ENCODE assay signal across 10 cellular contexts in genomic region chr2:100780203-100781008, GRCh38. TPM values are rescaled to one million over a fixed set of nuclear protein-coding genes. Genes with fewer than 3 reads are reported as not detected.
DNase-seq lines count a peak whose midpoint lies in the region; ATAC-seq, FAIRE-seq and TF ChIP-seq lines count a peak whose summit lies in the region.
"Had no signal": no experiment of that assay in that cellular context is flagged by ENCODE, and none has a peak within 500 bp of the region (broad histone marks: within the 10 kb centered on the region; RNA-seq: fewer than 3 reads in every experiment).

No MANE protein-coding gene starts in this region.

- H4K20me1 ChIP-seq in astrocyte (ENCODE audit: insufficient read depth, low read length) (no peaks in the 10 kb centered on the region), keratinocyte (ENCODE audit: control insufficient read depth, extremely low read depth, insufficient read depth, low read length) (no peaks in the 10 kb centered on the region)

- H3K4me2 ChIP-seq in astrocyte (ENCODE audit: low read length) (peak overlapping the region; percentile 48), keratinocyte (ENCODE audit: control insufficient read depth, extremely low read depth, insufficient read depth, low read depth, low read length) (peak overlapping the region; percentile 44)

- H2AFZ ChIP-seq in astrocyte (ENCODE audit: low read depth, low read length) = no peak overlapping the region
- H2AFZ ChIP-seq in keratinocyte (ENCODE audit: control insufficient read depth, low read length) = peak overlapping the region; percentile 22

- dilution Hi-C loops in keratinocyte (cut with MboI; ENCODE audit: extremely low pct_ligation_motif_present, low sequenced_read_pairs) = no loop called here

- H3K4me3 ChIP-seq in astrocyte (ENCODE audit: insufficient read depth, low read depth, low read length) (no peak overlapping the region), keratinocyte (ENCODE audit: control insufficient read depth in 2 of 3, extremely low read depth in 1 of 3, insufficient read depth in 2 of 3, low read depth in 1 of 3, low read length in 3 of 3) (no peak overlapping the region), upper lobe of right lung (no peak overlapping the region)

- H3K36me3 ChIP-seq in astrocyte (ENCODE audit: insufficient read depth, low read length) (no peaks in the 10 kb centered on the region), keratinocyte (ENCODE audit: control insufficient read depth in 2 of 2, extremely low read depth in 1 of 2, insufficient read depth in 2 of 2, low read length in 2 of 2) (no peaks in the 10 kb centered on the region), upper lobe of right lung (no peaks in the 10 kb centered on the region)

- H3K9ac ChIP-seq in astrocyte (ENCODE audit: low read length) (no peak overlapping the region), keratinocyte (ENCODE audit: control insufficient read depth, extremely low read depth, insufficient read depth, low read length) (no peak overlapping the region)

- H3K36me3 Mint-ChIP-seq in astrocyte (ENCODE audit: low read depth, unreplicated experiment) = no peaks in the 10 kb centered on the region

- H3K27ac ChIP-seq in astrocyte (ENCODE audit: low read depth, low read length) (no peak overlapping the region), keratinocyte (ENCODE audit: control insufficient read depth, insufficient read depth, low read length) (peak overlapping the region; percentile 68), upper lobe of right lung (peak overlapping the region; percentile 11)

- intact Hi-C loops in upper lobe of right lung (cut with DNase I) = no loop called here

- H3K27me3 ChIP-seq in astrocyte (ENCODE audit: insufficient read depth, low read length) = peaks cover 3% of the 10 kb centered on the region
- H3K27me3 ChIP-seq in keratinocyte (ENCODE audit: control insufficient read depth, extremely low read depth, insufficient read depth, low read length) = no peaks in the 10 kb centered on the region
- H3K27me3 ChIP-seq in upper lobe of right lung = no peaks in the 10 kb centered on the region

- ATAC-seq in upper lobe of right lung (peak; percentile 64), GM18858 (IDR thresholded peaks at IDR 0.05; ENCODE audit: unreplicated experiment) (no peak), GM18511 (IDR thresholded peaks at IDR 0.05; ENCODE audit: unreplicated experiment) (no peak)

- peaks cover 7% of the 10 kb centered on the region for H3K4me1 Mint-ChIP-seq in astrocyte (ENCODE audit: low read depth, unreplicated experiment)

- H3K79me2 ChIP-seq in astrocyte (ENCODE audit: insufficient read depth, low read length) (no peaks in the 10 kb centered on the region), keratinocyte (ENCODE audit: control insufficient read depth, insufficient read depth, low read length) (no peaks in the 10 kb centered on the region)

- H3K4me3 Mint-ChIP-seq in astrocyte (ENCODE audit: unreplicated experiment) = no peak overlapping the region

- H3K4me1 ChIP-seq in astrocyte (ENCODE audit: insufficient read depth, low read length) = peaks cover 4% of the 10 kb centered on the region
- peaks cover 20% of the 10 kb centered on the region for H3K4me1 ChIP-seq in keratinocyte (ENCODE audit: control insufficient read depth, extremely low read depth, insufficient read depth, low read length)
- H3K4me1 ChIP-seq in upper lobe of right lung = no peaks in the 10 kb centered on the region

- no peaks in the 10 kb centered on the region for H3K9me3 Mint-ChIP-seq in astrocyte (ENCODE audit: unreplicated experiment)

- DNase-seq in M059J (ENCODE audit: low read depth) (peak; percentile 72), astrocyte (ENCODE audit: low read depth) (peak; percentile 85), keratinocyte (ENCODE audit: low read depth, low spot score) (peak; percentile 57), upper lobe of right lung (no peak), retina (no peak)
- DNase-seq: effector CD4-positive, alpha-beta T cell; NCI-H1417 treated with DMSO at 0.1 percent for 48 hours had no signal

- TF ChIP-seq CTCF in astrocyte (IDR thresholded peaks at IDR 0.05; ENCODE audit: insufficient read depth, low read depth, low read length) (no peak), keratinocyte (optimal IDR thresholded peaks at IDR 0.05 in 1 of 3, IDR thresholded peaks at IDR 0.05 in 1 of 3, conservative IDR thresholded peaks at IDR 0.05 in 1 of 3; ENCODE audit: extremely low read depth in 1 of 3, insufficient read depth in 2 of 3, low read length in 3 of 3) (peak in 1 of 3 experiments; percentile 43), upper lobe of right lung (IDR thresholded peaks at IDR 0.05) (no peak)

- peak overlapping the region; percentile 35 for H3K27ac Mint-ChIP-seq in astrocyte (ENCODE audit: unreplicated experiment)

- no peak for FAIRE-seq in astrocyte (lab: Jason Lieb, UNC)
- peak; percentile 97 for FAIRE-seq in keratinocyte (lab: Jason Lieb, UNC)
- FAIRE-seq: islet of Langerhans had no signal

- H3K9me1 ChIP-seq in keratinocyte (ENCODE audit: control insufficient read depth, extremely low read depth, insufficient read depth, low read length) = no peaks in the 10 kb centered on the region

- H3K9me3 ChIP-seq in astrocyte (ENCODE audit: insufficient read depth, low read depth, low read length) (no peaks in the 10 kb centered on the region), keratinocyte (ENCODE audit: control insufficient read depth, low read depth, low read length) (no peaks in the 10 kb centered on the region), upper lobe of right lung (no peaks in the 10 kb centered on the region)

- peaks cover 21% of the 10 kb centered on the region for H3K27me3 Mint-ChIP-seq in astrocyte (ENCODE audit: low read depth, unreplicated experiment)

RNA-seq across cellular contexts. Expression of gene NPAS2, which starts 39.5 kb away (rescaled TPM):
- 3.6 and 5.3 TPM in 2 replicates for total RNA-seq in M059J (2014; rRNA removed; shearing (Covaris generic))
- total RNA-seq in astrocyte (5.5 and 5.8 TPM in 2 replicates), upper lobe of right lung (11.4 TPM)
- polyA plus RNA-seq in keratinocyte = 14.9 to 24.0 TPM (median 17.7 TPM) in 3 replicates
- polyA plus RNA-seq in keratinocyte (2011; ENCODE audit: low read depth) = 47.5 TPM
- polyA plus RNA-seq in keratinocyte (2011; cell fraction: cytosol; rRNA removed) = 32.0 and 43.6 TPM in 2 replicates
- polyA plus RNA-seq in keratinocyte (2011; cell fraction: nucleus; rRNA removed) = 56.1 and 69.6 TPM in 2 replicates
- 31.1 and 41.1 TPM in 2 replicates for polyA plus RNA-seq in keratinocyte (2012; ENCODE audit: low replicate concordance)
- 35.9 to 47.4 TPM (median 37.5 TPM) in 3 replicates for polyA minus RNA-seq in keratinocyte
- 43.9 TPM for polyA minus RNA-seq in keratinocyte (2011; cell fraction: cytosol; rRNA and poly(A)+ RNA removed)
- polyA minus RNA-seq in keratinocyte (2011; cell fraction: nucleus; rRNA and poly(A)+ RNA removed) = 35.5 and 64.7 TPM in 2 replicates

Comparison
In these comparisons a context has a peak if more than half of its experiments do, and no peak if none do; other contexts are left out.
1. DNase-seq: peak in M059J (single experiment), astrocyte (single experiment) and keratinocyte (single experiment); none in upper lobe of right lung (single experiment) and retina (single experiment).